ENCODE assay signal across 15 cellular contexts in genomic region chr3:149555941-149556340, GRCh38.
DNase-seq lines count a peak whose midpoint lies in the region; ATAC-seq and TF ChIP-seq lines count a peak whose summit lies in the region.
"Had no signal": no experiment of that assay in that cellular context is flagged by ENCODE, and none has a peak within 500 bp of the region (broad histone marks: within the 10 kb centered on the region; RNA-seq: fewer than 3 reads in every experiment).

No MANE protein-coding gene starts in this region.

- H3K27me3 Mint-ChIP-seq in brain: no peaks in the 10 kb centered on the region
- H3K27me3 Mint-ChIP-seq in activated CD4-positive, alpha-beta T cell treated with anti-CD3 and anti-CD28 coated beads, Interleukin-2, amount 10 ng/mL, durations not matched to agents 7 days and 5 days: peaks cover 22% of the 10 kb centered on the region

- no peak for ATAC-seq in HG03469 (IDR thresholded peaks at IDR 0.05; ENCODE audit: unreplicated experiment)
- ATAC-seq: CD8-positive, alpha-beta T cell had no signal

- TF ChIP-seq CTCF in brain (conservative IDR thresholded peaks at IDR 0.05) (no peak), right atrium auricular region (IDR thresholded peaks at IDR 0.05) (no peak), GM20000 (IDR thresholded peaks at IDR 0.05; ENCODE audit: extremely low read depth, missing control alignments) (no peak)

- CTCF ChIA-PET in activated CD4-positive, alpha-beta T cell treated with anti-CD3 and anti-CD28 coated beads, Interleukin-2, amount 10 ng/mL, durations not matched to agents 7 days and 5 days (lab: Charles Lee): interaction anchor here (1.0 kb wide), 1 partner anchor 14 kb away, joined by 3 read pairs; no protein-coding TSS in a partner anchor

- H3K9me3 Mint-ChIP-seq in brain: no peaks in the 10 kb centered on the region
- no peaks in the 10 kb centered on the region for H3K9me3 Mint-ChIP-seq in activated CD4-positive, alpha-beta T cell treated with anti-CD3 and anti-CD28 coated beads, Interleukin-2, amount 10 ng/mL, durations not matched to agents 7 days and 5 days
- H3K9me3 Mint-ChIP-seq: activated CD4-positive, alpha-beta T cell treated with anti-CD3 and anti-CD28 coated beads, Interleukin-2, amount 10 ng/mL, durations not matched to agents 24 days and 14 days; CD8-positive, alpha-beta T cell had no signal

- peaks cover 80% of the 10 kb centered on the region for H3K4me1 Mint-ChIP-seq in brain
- no peaks in the 10 kb centered on the region for H3K4me1 Mint-ChIP-seq in activated CD4-positive, alpha-beta T cell treated with anti-CD3 and anti-CD28 coated beads, Interleukin-2, amount 10 ng/mL, durations not matched to agents 7 days and 5 days

- H3K9me3 ChIP-seq in right atrium auricular region: no peaks in the 10 kb centered on the region
- H3K9me3 ChIP-seq: MG63 had no signal

- no peaks in the 10 kb centered on the region for H3K36me3 ChIP-seq in right atrium auricular region

- no peaks in the 10 kb centered on the region for H3K27me3 ChIP-seq in right atrium auricular region
- H3K27me3 ChIP-seq: MG63 had no signal

- peak overlapping the region in 2 of 5 experiments; percentile 0 to 3 for H3K4me3 Mint-ChIP-seq in brain
- H3K4me3 Mint-ChIP-seq in activated CD4-positive, alpha-beta T cell treated with anti-CD3 and anti-CD28 coated beads, Interleukin-2, amount 10 ng/mL, durations not matched to agents 7 days and 5 days: no peak overlapping the region
- H3K4me3 Mint-ChIP-seq: activated CD4-positive, alpha-beta T cell treated with anti-CD3 and anti-CD28 coated beads, Interleukin-2, amount 10 ng/mL, durations not matched to agents 24 days and 14 days; activated naive CD8-positive, alpha-beta T cell; CD8-positive, alpha-beta T cell had no signal

- peak overlapping the region; percentile 13 to 26 for H3K27ac ChIP-seq in right atrium auricular region
- H3K27ac ChIP-seq in skin epidermis: peak overlapping the region in 18 of 21 experiments; percentile 6 to 83 (median 46)

- peaks cover 0 to 61% of the 10 kb centered on the region in 2 donors for H3K4me1 ChIP-seq in right atrium auricular region

- peak overlapping the region; percentile 8 to 94 (median 82) for H3K27ac Mint-ChIP-seq in brain
- no peak overlapping the region for H3K27ac Mint-ChIP-seq in activated CD4-positive, alpha-beta T cell treated with anti-CD3 and anti-CD28 coated beads, Interleukin-2, amount 10 ng/mL, durations not matched to agents 7 days and 5 days
- H3K27ac Mint-ChIP-seq: activated CD4-positive, alpha-beta T cell treated with anti-CD3 and anti-CD28 coated beads, Interleukin-2, amount 10 ng/mL, durations not matched to agents 24 days and 14 days; activated naive CD8-positive, alpha-beta T cell; CD8-positive, alpha-beta T cell had no signal

- DNase-seq in H4 (ENCODE audit: low spot score) (peak; percentile 69), right atrium auricular region (ENCODE audit: low spot score) (no peak), NCI-H1436 treated with DMSO at 0.1 percent for 48 hours (lab: John Stamatoyannopoulos, UW) (no peak), GM20000 (ENCODE audit: low spot score) (no peak)
- DNase-seq in activated CD4-positive, alpha-beta T cell treated with anti-CD3 and anti-CD28 coated beads, Interleukin-2, amount 10 ng/mL, durations not matched to agents 7 days and 5 days: no peak
- DNase-seq: activated CD4-positive, alpha-beta T cell treated with anti-CD3 and anti-CD28 coated beads, Interleukin-2, amount 10 ng/mL, durations not matched to agents 24 days and 14 days; CD8-positive, alpha-beta T cell; MG63; NCI-H510A; nucleus accumbens; substantia nigra had no signal

- no peak overlapping the region for H3K4me3 ChIP-seq in right atrium auricular region
- no peak overlapping the region for H3K4me3 ChIP-seq in skin epidermis
- H3K4me3 ChIP-seq: MG63 had no signal

- H3K36me3 Mint-ChIP-seq in brain: peaks cover 5% of the 10 kb centered on the region
- no peaks in the 10 kb centered on the region for H3K36me3 Mint-ChIP-seq in activated CD4-positive, alpha-beta T cell treated with anti-CD3 and anti-CD28 coated beads, Interleukin-2, amount 10 ng/mL, durations not matched to agents 7 days and 5 days (ENCODE audit: low read depth)
- H3K36me3 Mint-ChIP-seq: activated naive CD8-positive, alpha-beta T cell; CD8-positive, alpha-beta T cell had no signal

- POLR2A ChIA-PET in activated CD4-positive, alpha-beta T cell treated with anti-CD3 and anti-CD28 coated beads, Interleukin-2, amount 10 ng/mL, durations not matched to agents 7 days and 5 days (lab: Charles Lee): no interaction called here
